In the genomic region with DNA sequence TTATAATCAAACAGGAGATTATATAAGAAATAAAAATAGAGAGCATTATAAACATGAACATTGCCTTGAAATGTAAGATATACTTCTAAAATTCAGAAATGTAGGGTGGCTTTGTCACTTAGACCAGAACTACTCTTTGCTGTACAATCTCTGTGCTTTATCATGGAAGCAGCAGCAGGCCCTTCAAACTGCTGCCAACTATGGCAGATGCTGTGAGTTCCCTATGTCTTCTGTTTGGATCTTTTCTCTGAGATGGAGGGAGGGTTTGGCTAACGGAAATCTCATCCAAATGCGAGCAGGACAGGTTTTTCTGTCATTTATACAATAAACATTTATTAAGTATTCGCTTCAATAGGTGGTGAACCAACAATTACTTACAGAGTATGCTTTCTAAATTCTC, we compare ENCODE assay signal across 20 cellular contexts. TPM values are rescaled to one million over a fixed set of nuclear protein-coding genes. Genes with fewer than 3 reads are reported as not detected.
DNase-seq lines count a peak whose midpoint lies in the region; ATAC-seq and TF ChIP-seq lines count a peak whose summit lies in the region.
"Had no signal": no experiment of that assay in that cellular context is flagged by ENCODE, and none has a peak within 500 bp of the region (broad histone marks: within the 10 kb centered on the region; RNA-seq: fewer than 3 reads in every experiment).

No MANE protein-coding gene starts in this region.

- intact Hi-C loops in lower lobe of right lung (cut with DNase I) (no loop called here), thyroid gland (cut with DNase I) (no loop called here), ovary (cut with DNase I) (no loop called here)

- no peak for DNase-seq in activated T-cell treated with anti-CD3 and anti-CD28 coated beads, Interleukin-2, amount 50 U/mL, for 24 hours
- no peak for DNase-seq in activated T-cell treated with anti-CD3 and anti-CD28 coated beads, Interleukin-2, amount 50 U/mL, for 48 hours
- DNase-seq in NCI-H446 treated with DMSO at 0.1 percent for 48 hours (lab: John Stamatoyannopoulos, UW), result peak; percentile 49
- no peak for DNase-seq in fibroblast of lung (ENCODE audit: low read depth in 2 of 2)
- no peak for DNase-seq in smooth muscle cell (lab: John Stamatoyannopoulos, UW; ENCODE audit: unreplicated experiment)
- DNase-seq in lower lobe of right lung, result no peak
- no peak for DNase-seq in thyroid gland
- DNase-seq in ovary, result no peak
- DNase-seq: activated T-cell treated with anti-CD3 and anti-CD28 coated beads, Interleukin-2, amount 50 U/mL, for 4 hours; dermis blood vessel endothelial cell; DMS53; immature natural killer cell; NCI-H82; sigmoid colon had no signal

- no peaks in the 10 kb centered on the region for H3K27me3 Mint-ChIP-seq in activated T-cell treated with anti-CD3 and anti-CD28 coated beads, Interleukin-2, amount 50 U/mL, for 24 hours

- peak overlapping the region; percentile 74 for H3K27ac Mint-ChIP-seq in activated T-cell treated with anti-CD3 and anti-CD28 coated beads, Interleukin-2, amount 50 U/mL, for 24 hours
- H3K27ac Mint-ChIP-seq: CD14-positive monocyte, GM23338, WTC11 had no signal

- H3K4me1 ChIP-seq in fibroblast of lung (ENCODE audit: control insufficient read depth, extremely low read depth, insufficient read depth, low read length) (no peaks in the 10 kb centered on the region), smooth muscle cell (ENCODE audit: low read depth) (no peaks in the 10 kb centered on the region), lower lobe of right lung (no peaks in the 10 kb centered on the region), thyroid gland (no peaks in the 10 kb centered on the region), ovary (ENCODE audit: insufficient read depth) (no peaks in the 10 kb centered on the region)
- H3K4me1 ChIP-seq: breast epithelium, sigmoid colon had no signal

- no peak for TF ChIP-seq EP300 in ovary (IDR thresholded peaks at IDR 0.05)

- H3K36me3 Mint-ChIP-seq in activated T-cell treated with anti-CD3 and anti-CD28 coated beads, Interleukin-2, amount 50 U/mL, for 24 hours (ENCODE audit: low read depth), result peaks cover 60% of the 10 kb centered on the region
- H3K36me3 Mint-ChIP-seq: WTC11 had no signal

- H3K79me2 ChIP-seq in fibroblast of lung (ENCODE audit: control insufficient read depth, insufficient read depth, low read length) (no peaks in the 10 kb centered on the region), smooth muscle cell (ENCODE audit: low read depth) (no peaks in the 10 kb centered on the region)

- no peak overlapping the region for H3K4me2 ChIP-seq in fibroblast of lung (ENCODE audit: extremely low read depth, insufficient read depth, low read length)
- H3K4me2 ChIP-seq in smooth muscle cell, result no peak overlapping the region
- H3K4me2 ChIP-seq: GM23338 had no signal

- no peak for ATAC-seq in lower lobe of right lung
- ATAC-seq: GM12878, GM23338, PC-3, WTC11 had no signal

- no peaks in the 10 kb centered on the region for H4K20me1 ChIP-seq in fibroblast of lung (ENCODE audit: control insufficient read depth, extremely low read depth, insufficient read depth, low read length)
- no peaks in the 10 kb centered on the region for H4K20me1 ChIP-seq in smooth muscle cell (ENCODE audit: low read depth)

- 73% methylated on average over 3 of the region's 3 CpGs for WGBS in smooth muscle cell (ENCODE audit: low lambda C conversion rate)
- 78 to 81% methylated on average over 3 of the region's 3 CpGs for WGBS in thyroid gland, 2 donors
- 57 to 70% (median 64%) methylated on average over 3 of the region's 3 CpGs for WGBS in ovary, 3 donors

- no peaks in the 10 kb centered on the region for H3K36me3 ChIP-seq in fibroblast of lung (ENCODE audit: control insufficient read depth, insufficient read depth, low read length)
- H3K36me3 ChIP-seq in smooth muscle cell (ENCODE audit: low read depth), result no peaks in the 10 kb centered on the region
- H3K36me3 ChIP-seq in lower lobe of right lung, result peaks cover 8% of the 10 kb centered on the region
- H3K36me3 ChIP-seq in thyroid gland, result no peaks in the 10 kb centered on the region
- H3K36me3 ChIP-seq in ovary, result no peaks in the 10 kb centered on the region
- H3K36me3 ChIP-seq: breast epithelium, sigmoid colon had no signal

- H3K27me3 ChIP-seq in fibroblast of lung (ENCODE audit: control insufficient read depth, insufficient read depth, low read length) (no peaks in the 10 kb centered on the region), smooth muscle cell (ENCODE audit: low read depth) (peaks cover 6% of the 10 kb centered on the region), lower lobe of right lung (ENCODE audit: low read depth) (no peaks in the 10 kb centered on the region), thyroid gland (no peaks in the 10 kb centered on the region), ovary (no peaks in the 10 kb centered on the region)
- H3K27me3 ChIP-seq: breast epithelium, sigmoid colon had no signal

- H2AFZ ChIP-seq in fibroblast of lung (ENCODE audit: low read length) (peak overlapping the region; percentile 35), smooth muscle cell (ENCODE audit: low read depth) (peak overlapping the region; percentile 10)
- H2AFZ ChIP-seq: GM23338 had no signal

- no peaks in the 10 kb centered on the region for H3F3A ChIP-seq in smooth muscle cell (ENCODE audit: low read depth)

- H3K27ac ChIP-seq in fibroblast of lung (ENCODE audit: insufficient read depth, low read length) (no peak overlapping the region), smooth muscle cell (ENCODE audit: low read depth) (no peak overlapping the region), lower lobe of right lung (no peak overlapping the region), thyroid gland (no peak overlapping the region), ovary (no peak overlapping the region)
- H3K27ac ChIP-seq: breast epithelium, sigmoid colon had no signal

- H3K9me3 ChIP-seq in fibroblast of lung (ENCODE audit: control insufficient read depth, insufficient read depth, low read depth, low read length), result no peaks in the 10 kb centered on the region
- H3K9me3 ChIP-seq in smooth muscle cell (replicated peaks; ENCODE audit: low read depth), result no peaks in the 10 kb centered on the region
- no peaks in the 10 kb centered on the region for H3K9me3 ChIP-seq in lower lobe of right lung
- no peaks in the 10 kb centered on the region for H3K9me3 ChIP-seq in thyroid gland
- H3K9me3 ChIP-seq in ovary, result no peaks in the 10 kb centered on the region
- H3K9me3 ChIP-seq: breast epithelium, sigmoid colon had no signal

- H3K4me3 Mint-ChIP-seq in activated T-cell treated with anti-CD3 and anti-CD28 coated beads, Interleukin-2, amount 50 U/mL, for 24 hours, result no peak overlapping the region
- H3K4me3 Mint-ChIP-seq: activated T-cell treated with anti-CD3 and anti-CD28 coated beads, Interleukin-2, amount 50 U/mL, for 4 hours; CD14-positive monocyte; GM23338; immature natural killer cell; WTC11 had no signal

- H3K9me3 Mint-ChIP-seq in activated T-cell treated with anti-CD3 and anti-CD28 coated beads, Interleukin-2, amount 50 U/mL, for 24 hours, result no peaks in the 10 kb centered on the region
- H3K9me3 Mint-ChIP-seq: activated T-cell treated with anti-CD3 and anti-CD28 coated beads, Interleukin-2, amount 50 U/mL, for 4 hours; CD14-positive monocyte; GM23338; immature natural killer cell; WTC11 had no signal

- TF ChIP-seq POLR2A in thyroid gland (IDR thresholded peaks at IDR 0.05), result no peak
- no peak for TF ChIP-seq POLR2A in ovary (IDR thresholded peaks at IDR 0.05)

- peaks cover 20% of the 10 kb centered on the region for H3K4me1 Mint-ChIP-seq in activated T-cell treated with anti-CD3 and anti-CD28 coated beads, Interleukin-2, amount 50 U/mL, for 24 hours (ENCODE audit: low read depth)
- H3K4me1 Mint-ChIP-seq: CD14-positive monocyte, GM23338, WTC11 had no signal

- H3K4me3 ChIP-seq in fibroblast of lung (replicated peaks in 1 of 4; ENCODE audit: control extremely low read depth in 1 of 4, insufficient read depth in 1 of 4, low read depth in 3 of 4, low read length in 4 of 4) (no peak overlapping the region), smooth muscle cell (no peak overlapping the region), lower lobe of right lung (no peak overlapping the region), thyroid gland (replicated peaks in 1 of 3) (no peak overlapping the region), ovary (no peak overlapping the region)
- H3K4me3 ChIP-seq: breast epithelium, GM12878, GM23338, sigmoid colon had no signal

- TF ChIP-seq CTCF in fibroblast of lung (conservative IDR thresholded peaks at IDR 0.05 in 1 of 2, IDR thresholded peaks at IDR 0.05 in 1 of 2; ENCODE audit: low read depth in 1 of 2, low read length in 2 of 2), result no peak
- no peak for TF ChIP-seq CTCF in smooth muscle cell (IDR thresholded peaks at IDR 0.05; ENCODE audit: borderline replicate concordance, insufficient read depth, poor library complexity, severe bottlenecking)
- no peak for TF ChIP-seq CTCF in lower lobe of right lung (IDR thresholded peaks at IDR 0.05)
- no peak for TF ChIP-seq CTCF in thyroid gland (IDR thresholded peaks at IDR 0.05)
- no peak for TF ChIP-seq CTCF in ovary (IDR thresholded peaks at IDR 0.05)

- H3K9ac ChIP-seq in fibroblast of lung (ENCODE audit: insufficient read depth, low read length), result no peak overlapping the region
- no peak overlapping the region for H3K9ac ChIP-seq in smooth muscle cell (ENCODE audit: low read depth)

RNA-seq across cellular contexts. Expression of a gene that starts 34.8 kb away (rescaled TPM):
- 25.2 and 26.3 TPM in 2 replicates for total RNA-seq in fibroblast of lung
- polyA plus RNA-seq in fibroblast of lung, result 9.1 and 17.1 TPM in 2 replicates
- polyA plus RNA-seq in fibroblast of lung (2012), result 3.9 and 7.6 TPM in 2 replicates
- polyA minus RNA-seq in fibroblast of lung (ENCODE audit: low replicate concordance), result 12.3 and 22.2 TPM in 2 replicates
- 30.2 and 33.4 TPM in 2 replicates for total RNA-seq in smooth muscle cell
- 3.6 and 6.6 TPM in 2 replicates for polyA plus RNA-seq in smooth muscle cell
- 52.1 TPM for total RNA-seq in lower lobe of right lung
- total RNA-seq in thyroid gland, result 10 to 100 TPM; 47.8 to 87.5 (median 51.2) TPM
- 10 to 100 TPM; 36.3 to 55.1 (median 42.7) TPM for total RNA-seq in ovary
- polyA plus RNA-seq in ovary, result 10 to 100 TPM in 1 of 2 donors, 1 to 10 TPM in 1; 6.7 to 14.0 TPM
